ENCODE assay signal across 25 cellular contexts in genomic region chr10:90314718-90315117, GRCh38.
"Had no signal": no experiment of that assay in that cellular context is flagged by ENCODE, and none has a peak within 500 bp of the region (broad histone marks: within the 10 kb centered on the region; RNA-seq: fewer than 3 reads in every experiment).

No MANE protein-coding gene starts in this region.

- H2AFZ ChIP-seq: neural progenitor cell had no signal

- H3K4me1 Mint-ChIP-seq: activated B cell treated with CpG ODN at 0.5 μM for 24 hours; activated T-helper 17 cell treated with anti-CD3 and anti-CD28 coated beads, Interleukin-2, amount 50 U/mL, for 72 hours; naive thymus-derived CD8-positive, alpha-beta T cell had no signal

- H3K9ac ChIP-seq: neural progenitor cell had no signal

- DNase-seq: activated B cell treated with CpG ODN at 0.5 μM for 24 hours; activated CD4-positive, alpha-beta T cell treated with anti-CD3 and anti-CD28 coated beads for 36 hours; activated CD4-positive, alpha-beta T cell treated with anti-CD3 and anti-CD28 coated beads, Interleukin-2, amount 50 U/mL, for 4 hours; activated CD8-positive, alpha-beta memory T cell treated with anti-CD3 and anti-CD28 coated beads for 24 hours; activated CD8-positive, alpha-beta memory T cell treated with anti-CD3 and anti-CD28 coated beads, Interleukin-2, amount 50 U/mL, for 4 hours; activated naive CD4-positive, alpha-beta T cell; activated naive CD8-positive, alpha-beta T cell treated with anti-CD3 and anti-CD28 coated beads for 36 hours; activated T-cell treated with anti-CD3 and anti-CD28 coated beads, Interleukin-2, amount 50 U/mL, for 24 hours; cerebellar nuclear complex; cortex of kidney; endodermal cell; left lung; naive thymus-derived CD8-positive, alpha-beta T cell; stimulated activated CD4-positive, alpha-beta T cell treated with anti-CD3 and anti-CD28 coated beads, Interleukin-12 subunit alpha, Interleukin-12 subunit beta, amount 100 ng/mL, for 4 hours; stimulated activated CD4-positive, alpha-beta T cell treated with anti-CD3 and anti-CD28 coated beads, Interleukin-4, amount 100 ng/mL, for 4 hours; stimulated activated naive CD8-positive, alpha-beta T cell treated with anti-CD3 and anti-CD28 coated beads, Interleukin-15, Interleukin-2, amounts not matched to agents 100 U/mL and 50 U/mL, for 24 hours; T1000; thyroid gland; upper lobe of right lung had no signal

- H3K36me3 Mint-ChIP-seq: activated naive CD8-positive, alpha-beta T cell treated with anti-CD3 and anti-CD28 coated beads for 36 hours; mesothelial cell of epicardium; naive thymus-derived CD8-positive, alpha-beta T cell; neural progenitor cell had no signal

- H3K27me3 ChIP-seq: left lung, neural progenitor cell, thyroid gland, upper lobe of right lung had no signal

- H3K9me3 Mint-ChIP-seq: activated B cell treated with CpG ODN at 0.5 μM for 24 hours; activated naive CD8-positive, alpha-beta T cell treated with anti-CD3 and anti-CD28 coated beads for 36 hours; endodermal cell; mesothelial cell of epicardium; neural progenitor cell; T-helper 1 cell treated with Interleukin-12 subunit alpha and Interleukin-12 subunit beta and Interleukin-4 antibody, amounts not matched to agents 30 μg/mL and 1 μg/mL, for 36 hours had no signal

- H3K36me3 ChIP-seq: left lung, neural progenitor cell, thyroid gland, upper lobe of right lung had no signal

- H3K9me3 ChIP-seq: left lung, thyroid gland, upper lobe of right lung had no signal

- ATAC-seq: activated CD4-positive, alpha-beta T cell treated with anti-CD3 and anti-CD28 coated beads for 36 hours; activated T-helper 17 cell treated with anti-CD3 and anti-CD28 coated beads, Interleukin-2, amount 50 U/mL, for 72 hours; left lung; naive thymus-derived CD8-positive, alpha-beta T cell; stimulated activated naive CD8-positive, alpha-beta T cell treated with anti-CD3 and anti-CD28 coated beads, Interleukin-15, Interleukin-2, amounts not matched to agents 100 U/mL and 50 U/mL, for 24 hours; upper lobe of right lung had no signal

- H3K4me2 ChIP-seq: neural progenitor cell had no signal

- H3K4me1 ChIP-seq: left lung, thyroid gland, upper lobe of right lung had no signal

- H3K4me3 ChIP-seq: left lung, lung, neural progenitor cell, thyroid gland, upper lobe of right lung had no signal

- H3K27ac ChIP-seq: left lung, neural progenitor cell, thyroid gland, upper lobe of right lung had no signal

- H3K4me3 Mint-ChIP-seq: activated B cell treated with CpG ODN at 0.5 μM for 24 hours; activated CD4-positive, alpha-beta T cell treated with anti-CD3 and anti-CD28 coated beads for 36 hours; activated naive CD8-positive, alpha-beta T cell treated with anti-CD3 and anti-CD28 coated beads for 36 hours; activated T-cell treated with anti-CD3 and anti-CD28 coated beads, Interleukin-2, amount 50 U/mL, for 24 hours; activated T-helper 17 cell treated with anti-CD3 and anti-CD28 coated beads, Interleukin-2, amount 50 U/mL, for 72 hours; endodermal cell; mesothelial cell of epicardium; naive thymus-derived CD8-positive, alpha-beta T cell; neural progenitor cell; T-helper 1 cell treated with Interleukin-12 subunit alpha and Interleukin-12 subunit beta and Interleukin-4 antibody, amounts not matched to agents 30 μg/mL and 1 μg/mL, for 36 hours had no signal

- H3K27ac Mint-ChIP-seq: activated B cell treated with CpG ODN at 0.5 μM for 24 hours; activated CD4-positive, alpha-beta T cell treated with anti-CD3 and anti-CD28 coated beads for 36 hours; activated naive CD8-positive, alpha-beta T cell treated with anti-CD3 and anti-CD28 coated beads for 36 hours; activated T-cell treated with anti-CD3 and anti-CD28 coated beads, Interleukin-2, amount 50 U/mL, for 24 hours; activated T-helper 17 cell treated with anti-CD3 and anti-CD28 coated beads, Interleukin-2, amount 50 U/mL, for 72 hours; endodermal cell; mesothelial cell of epicardium; naive thymus-derived CD8-positive, alpha-beta T cell; neural progenitor cell; progenitor cell of endocrine pancreas; T-helper 1 cell treated with Interleukin-12 subunit alpha and Interleukin-12 subunit beta and Interleukin-4 antibody, amounts not matched to agents 30 μg/mL and 1 μg/mL, for 36 hours had no signal
